ENCODE assay signal across 1 cellular context in the genomic region with DNA sequence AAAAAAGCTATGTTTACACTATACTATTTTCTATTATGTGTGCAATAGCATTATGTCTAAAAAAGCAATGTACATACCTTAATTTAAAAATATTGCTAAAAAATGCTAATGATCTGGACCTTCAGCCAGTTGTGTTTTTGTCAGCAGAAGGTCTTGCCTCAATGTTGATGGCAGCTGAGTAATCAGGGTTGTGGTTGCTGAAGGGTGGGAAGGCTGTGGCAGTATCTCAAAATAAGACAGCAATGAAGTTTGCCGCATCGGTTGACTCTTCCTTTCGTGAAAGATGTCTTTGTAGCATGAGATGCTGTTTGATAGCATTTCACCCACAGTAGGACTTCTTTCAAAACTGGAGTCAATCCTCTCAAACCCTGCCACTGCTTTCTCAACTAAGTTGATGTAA.
TF ChIP-seq lines count a peak whose summit lies in the region.

No MANE protein-coding gene starts in this region.

TF ChIP-seq in IMR-90, 13 proteins besides CTCF, POLR2A, EP300 and RAD21 (continued from another document):
- TF ChIP-seq CHD1 (IDR thresholded peaks at IDR 0.05; ENCODE audit: low read depth, low read length), result no peak
- TF ChIP-seq MAFK (IDR thresholded peaks at IDR 0.05; ENCODE audit: low read depth, low read length), result no peak
- no peak for TF ChIP-seq FOS (IDR thresholded peaks at IDR 0.05; ENCODE audit: low read depth, low read length)
- TF ChIP-seq MAZ (IDR thresholded peaks at IDR 0.05; ENCODE audit: borderline replicate concordance, low read depth, low read length), result no peak
- TF ChIP-seq RFX5 (IDR thresholded peaks at IDR 0.05; ENCODE audit: low read depth, low read length), result no peak
- no peak for TF ChIP-seq MXI1 (IDR thresholded peaks at IDR 0.05; ENCODE audit: borderline replicate concordance, low read depth, low read length)
- TF ChIP-seq BHLHE40 (IDR thresholded peaks at IDR 0.05; ENCODE audit: low read depth, low read length), result no peak
- no peak for TF ChIP-seq NFE2L2 (IDR thresholded peaks at IDR 0.05; ENCODE audit: low read depth, low read length)
- TF ChIP-seq SMC3 (IDR thresholded peaks at IDR 0.05; ENCODE audit: low read depth, low read length), result no peak
- TF ChIP-seq ELK1 (IDR thresholded peaks at IDR 0.05; ENCODE audit: borderline replicate concordance, low read depth, low read length), result no peak
- TF ChIP-seq RCOR1 (IDR thresholded peaks at IDR 0.05; ENCODE audit: insufficient replicate concordance, low read length), result no peak
